25 cellular contexts compared by ENCODE assay signal in the genomic region with DNA sequence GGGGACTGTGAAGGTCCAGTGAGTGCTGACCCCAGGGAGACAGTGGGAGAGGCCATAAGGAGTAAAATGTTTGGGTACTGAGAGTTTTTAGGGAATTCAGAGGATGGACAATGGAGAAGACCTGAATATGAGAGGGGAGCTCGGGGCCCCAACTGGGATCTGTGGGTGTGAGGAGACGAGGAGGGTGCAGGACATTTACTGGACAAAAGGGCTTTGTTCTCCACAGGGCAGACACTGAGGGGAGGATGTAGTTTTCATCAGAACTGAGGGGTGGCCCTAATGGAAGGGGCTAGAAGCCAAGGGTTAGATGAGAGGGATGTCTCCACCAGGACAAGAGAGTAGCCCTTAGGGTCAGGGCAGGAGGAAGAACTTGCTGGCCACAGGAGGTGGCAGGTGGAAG. TPM values are rescaled to one million over a fixed set of nuclear protein-coding genes. Genes with fewer than 3 reads are reported as not detected.
DNase-seq lines count a peak whose midpoint lies in the region; ATAC-seq, FAIRE-seq and TF ChIP-seq lines count a peak whose summit lies in the region.
"Had no signal": no experiment of that assay in that cellular context is flagged by ENCODE, and none has a peak within 500 bp of the region (broad histone marks: within the 10 kb centered on the region; RNA-seq: fewer than 3 reads in every experiment).

No MANE protein-coding gene starts in this region.

- CTCF ChIA-PET in RWPE1 (lab: Yijun Ruan, JAX): interaction anchor here (0.6 to 7.6 kb wide), 13 partner anchors 13 to 1313 kb away, joined by 3 to 166 read pairs (median 5); a partner anchor contains a TSS

- peaks cover 26% of the 10 kb centered on the region for H3K4me1 ChIP-seq in mesenchymal stem cell (ENCODE audit: control insufficient read depth, insufficient read depth, low read depth, low read length)

- peak overlapping the region; percentile 53 for H3K27ac Mint-ChIP-seq in stimulated activated naive B cell treated with anti-CD40 and anti-IgM and Interleukin-4, amounts not matched to agents 10 μg/mL and 1 μg/mL and 100 μg/mL, for 72 hours
- H3K27ac Mint-ChIP-seq: activated naive CD4-positive, alpha-beta T cell treated with anti-CD3 and anti-CD28 coated beads for 36 hours; memory B cell had no signal

- H3K9ac ChIP-seq in mesenchymal stem cell (ENCODE audit: low read length): peak overlapping the region; percentile 63

- no peak for DNase-seq in RWPE1 (ENCODE audit: low spot score)
- no peak for DNase-seq in mesenchymal stem cell
- DNase-seq in stimulated activated naive B cell treated with anti-CD40 and anti-IgM and Interleukin-4, amounts not matched to agents 10 μg/mL and 1 μg/mL and 100 μg/mL, for 72 hours: no peak
- DNase-seq in GM19238 (ENCODE audit: insufficient read length, low spot score): no peak
- no peak for DNase-seq in urothelium cell line (ENCODE audit: low spot score)
- no peak for DNase-seq in NCI-H345 (lab: John Stamatoyannopoulos, UW)
- DNase-seq: activated CD4-positive, alpha-beta T cell treated with anti-CD3 and anti-CD28 coated beads for 1 hour; activated naive CD4-positive, alpha-beta T cell treated with anti-CD3 and anti-CD28 coated beads for 36 hours; activated T-cell treated with anti-CD3 and anti-CD28 coated beads, Interleukin-2, amount 50 U/mL, for 48 hours; CD4-positive, CD25-positive, alpha-beta regulatory T cell; effector CD4-positive, alpha-beta T cell; Karpas-422; naive B cell; NCI-H1694; NCI-H774; SHP77 had no signal

- H3K4me2 ChIP-seq in mesenchymal stem cell (ENCODE audit: low read length, poor library complexity, severe bottlenecking): no peak overlapping the region

- ATAC-seq in stimulated activated naive B cell treated with anti-CD40 and anti-IgM and Interleukin-4, amounts not matched to agents 10 μg/mL and 1 μg/mL and 100 μg/mL, for 72 hours (replicated peaks): no peak
- ATAC-seq in GM19452 (IDR thresholded peaks at IDR 0.05; ENCODE audit: unreplicated experiment): no peak

- H2BK12ac ChIP-seq in mesenchymal stem cell (ENCODE audit: low read length in 2 of 2): peak overlapping the region; percentile 71 to 89

- peaks cover 14 to 23% of the 10 kb centered on the region in 2 donors for H3K4me1 Mint-ChIP-seq in stimulated activated naive B cell treated with anti-CD40 and anti-IgM and Interleukin-4, amounts not matched to agents 10 μg/mL and 1 μg/mL and 100 μg/mL, for 72 hours

- no peak for TF ChIP-seq CTCF in RWPE1 (conservative IDR thresholded peaks at IDR 0.05; ENCODE audit: low read depth)

- POLR2A ChIA-PET in RWPE1 (lab: Yijun Ruan, JAX; ENCODE audit: low non-redundant PET): no interaction called here

- peak overlapping the region; percentile 22 to 52 for H3K4ac ChIP-seq in mesenchymal stem cell (ENCODE audit: low read depth in 1 of 2, low read length in 2 of 2)

- H3K14ac ChIP-seq in mesenchymal stem cell (ENCODE audit: low read length in 2 of 2): no peak overlapping the region

- no peaks in the 10 kb centered on the region for H3K36me3 ChIP-seq in mesenchymal stem cell (ENCODE audit: control insufficient read depth in 1 of 2, insufficient read depth in 2 of 2, low read depth in 1 of 2, low read length in 2 of 2)
- H3K36me3 ChIP-seq: thoracic aorta had no signal

- peak overlapping the region; percentile 54 for H2AK5ac ChIP-seq in mesenchymal stem cell (ENCODE audit: low read length, severe bottlenecking)

- no peak for FAIRE-seq in urothelium cell line (lab: Jason Lieb, UNC)
- FAIRE-seq: frontal cortex, GM18507, HTR-8/SVneo, keratinocyte had no signal

- H3K36me3 Mint-ChIP-seq in stimulated activated naive B cell treated with anti-CD40 and anti-IgM and Interleukin-4, amounts not matched to agents 10 μg/mL and 1 μg/mL and 100 μg/mL, for 72 hours: no peaks in the 10 kb centered on the region
- H3K36me3 Mint-ChIP-seq: CD4-positive, CD25-positive, alpha-beta regulatory T cell; memory B cell; naive B cell had no signal

- no peaks in the 10 kb centered on the region for H3K9me3 ChIP-seq in mesenchymal stem cell (ENCODE audit: control insufficient read depth, low read length)
- H3K9me3 ChIP-seq: thoracic aorta had no signal

- H3K27me3 Mint-ChIP-seq in stimulated activated naive B cell treated with anti-CD40 and anti-IgM and Interleukin-4, amounts not matched to agents 10 μg/mL and 1 μg/mL and 100 μg/mL, for 72 hours: peaks cover 5 to 29% of the 10 kb centered on the region in 2 donors
- H3K27me3 Mint-ChIP-seq: central memory CD8-positive, alpha-beta T cell had no signal

- peak overlapping the region; percentile 88 for H3K27ac ChIP-seq in RWPE1
- H3K27ac ChIP-seq in cingulate gyrus (ENCODE audit: low read depth, low read length): peak overlapping the region; percentile 97
- no peak overlapping the region for H3K27ac ChIP-seq in mesenchymal stem cell (ENCODE audit: low read length, poor library complexity, severe bottlenecking)
- H3K27ac ChIP-seq: thoracic aorta had no signal

- no peak overlapping the region for H2AFZ ChIP-seq in mesenchymal stem cell (ENCODE audit: low read depth, low read length)

- H3K23ac ChIP-seq in mesenchymal stem cell (ENCODE audit: low read length in 2 of 2): no peak overlapping the region

- no peak overlapping the region for H4K8ac ChIP-seq in mesenchymal stem cell (ENCODE audit: low read length)

- H3K18ac ChIP-seq in mesenchymal stem cell (ENCODE audit: low read depth in 1 of 2, low read length in 2 of 2): peak overlapping the region in 1 of 2 experiments; percentile 49

- peak overlapping the region; percentile 42 for H2BK120ac ChIP-seq in mesenchymal stem cell (ENCODE audit: low read depth, low read length)

- no peak overlapping the region for H2BK5ac ChIP-seq in mesenchymal stem cell (ENCODE audit: low read depth, low read length, poor library complexity, severe bottlenecking)

- peak overlapping the region; percentile 12 for H4K91ac ChIP-seq in mesenchymal stem cell (ENCODE audit: low read length)

- H3K9me3 Mint-ChIP-seq in stimulated activated naive B cell treated with anti-CD40 and anti-IgM and Interleukin-4, amounts not matched to agents 10 μg/mL and 1 μg/mL and 100 μg/mL, for 72 hours: no peaks in the 10 kb centered on the region
- H3K9me3 Mint-ChIP-seq: activated naive CD4-positive, alpha-beta T cell treated with anti-CD3 and anti-CD28 coated beads for 36 hours; CD4-positive, CD25-positive, alpha-beta regulatory T cell; central memory CD8-positive, alpha-beta T cell; memory B cell; naive B cell had no signal

- H3K79me1 ChIP-seq in mesenchymal stem cell (replicated peaks; ENCODE audit: low read length, poor library complexity, severe bottlenecking): no peaks in the 10 kb centered on the region

- no peak overlapping the region for H3K4me3 ChIP-seq in mesenchymal stem cell (ENCODE audit: insufficient read depth in 1 of 2, low read depth in 1 of 2, low read length in 2 of 2)
- H3K4me3 ChIP-seq: thoracic aorta had no signal

- no peaks in the 10 kb centered on the region for H3K27me3 ChIP-seq in mesenchymal stem cell (ENCODE audit: control insufficient read depth in 1 of 2, insufficient read depth in 1 of 2, low read length in 2 of 2)

- 83% methylated on average over 2 of the region's 2 CpGs for WGBS in mesenchymal stem cell

- no peak overlapping the region for H2BK15ac ChIP-seq in mesenchymal stem cell (ENCODE audit: low read depth, poor library complexity, severe bottlenecking)

- H3K4me3 Mint-ChIP-seq in stimulated activated naive B cell treated with anti-CD40 and anti-IgM and Interleukin-4, amounts not matched to agents 10 μg/mL and 1 μg/mL and 100 μg/mL, for 72 hours: no peak overlapping the region
- H3K4me3 Mint-ChIP-seq: activated naive CD4-positive, alpha-beta T cell treated with anti-CD3 and anti-CD28 coated beads for 36 hours; CD4-positive, CD25-positive, alpha-beta regulatory T cell; central memory CD8-positive, alpha-beta T cell; memory B cell had no signal

RNA-seq across cellular contexts. Expression of a gene that starts 30.0 kb away (rescaled TPM):
- polyA plus RNA-seq in mesenchymal stem cell (2013, experiment 1 of 2): 1.8 TPM
- 1.8 TPM for polyA plus RNA-seq in mesenchymal stem cell (2013, experiment 2 of 2)

RNA-seq across cellular contexts. Expression of a gene that starts 46.2 kb away (rescaled TPM):
- polyA plus RNA-seq in mesenchymal stem cell (2013, experiment 1 of 2): 8.1 TPM
- polyA plus RNA-seq in mesenchymal stem cell (2013, experiment 2 of 2): 8.0 TPM
